In the genomic region with DNA sequence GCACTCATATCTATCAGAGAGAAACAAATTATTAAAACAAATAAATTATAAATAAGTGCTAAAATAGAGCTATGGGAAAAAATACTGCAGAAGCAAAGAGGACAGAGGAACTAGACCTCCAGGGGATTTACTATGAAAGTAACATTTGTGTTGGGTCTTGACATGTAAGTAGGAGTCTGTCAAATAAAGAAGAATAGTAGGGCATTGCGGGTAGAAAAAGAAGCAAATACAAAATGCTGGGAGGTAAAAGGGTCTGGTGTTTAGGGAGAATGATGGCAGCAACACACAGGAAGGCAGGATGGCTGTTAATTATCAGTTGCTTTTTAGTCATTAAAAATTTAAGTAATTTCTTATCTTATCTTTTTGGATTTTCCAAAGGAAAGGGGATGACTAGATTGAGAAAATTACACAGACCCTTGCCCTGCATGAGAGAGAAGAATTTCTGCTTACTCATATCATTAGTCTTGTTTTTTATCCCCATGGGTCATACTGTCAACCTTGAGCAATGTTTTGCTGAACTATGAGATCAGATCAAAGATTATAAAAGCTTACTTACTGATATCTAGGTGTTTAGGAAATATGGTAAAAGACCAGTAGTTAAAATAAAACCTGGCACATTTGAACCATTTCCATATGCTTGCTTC, we compare ENCODE assay signal across 21 cellular contexts.
A peak's percentile ranks its signal among the peaks of the same experiment; 100 is the strongest.
DNase-seq lines count a peak whose midpoint lies in the region; ATAC-seq, FAIRE-seq and TF ChIP-seq lines count a peak whose summit lies in the region.
"Had no signal": no experiment of that assay in that cellular context is flagged by ENCODE, and none has a peak within 500 bp of the region (broad histone marks: within the 10 kb centered on the region; RNA-seq: fewer than 3 reads in every experiment).

No MANE protein-coding gene starts in this region.

- H3K9ac ChIP-seq in astrocyte (ENCODE audit: low read length), result no peak overlapping the region

- TF ChIP-seq CTCF in astrocyte (IDR thresholded peaks at IDR 0.05; ENCODE audit: insufficient read depth, low read depth, low read length) (no peak), nephron (IDR thresholded peaks at IDR 0.05; ENCODE audit: unreplicated experiment in 3 of 3) (no peak), stomach (IDR thresholded peaks at IDR 0.05) (no peak)

- H3K4me2 ChIP-seq in astrocyte (ENCODE audit: low read length), result peak overlapping the region; percentile 1

- no peaks in the 10 kb centered on the region for H3K79me2 ChIP-seq in astrocyte (ENCODE audit: insufficient read depth, low read length)

- H4K20me1 ChIP-seq in astrocyte (ENCODE audit: insufficient read depth, low read length), result no peaks in the 10 kb centered on the region

- TF ChIP-seq POLR2A in stomach (IDR thresholded peaks at IDR 0.05), result no peak

- H2AFZ ChIP-seq in astrocyte (ENCODE audit: low read depth, low read length), result no peak overlapping the region

- DNase-seq in EL (peak; percentile 40), astrocyte (ENCODE audit: low read depth) (peak; percentile 33), left cardiac atrium (no peak), stomach (no peak), DMS153 (lab: John Stamatoyannopoulos, UW) (no peak), DMS53 (lab: John Stamatoyannopoulos, UW) (no peak)
- DNase-seq: activated CD8-positive, alpha-beta memory T cell treated with anti-CD3 and anti-CD28 coated beads, Interleukin-2, amount 10 ng/mL, durations not matched to agents 7 days and 5 days; activated gamma-delta T cell; aorta; CD8-positive, alpha-beta memory T cell; KG1; NCI-H1105 had no signal

- H3K9me3 Mint-ChIP-seq in astrocyte (ENCODE audit: unreplicated experiment) (no peaks in the 10 kb centered on the region), nephron (no peaks in the 10 kb centered on the region)
- H3K9me3 Mint-ChIP-seq: CD8-positive, alpha-beta memory T cell; memory B cell; neural crest cell had no signal

- H3K36me3 ChIP-seq in astrocyte (ENCODE audit: insufficient read depth, low read length) (no peaks in the 10 kb centered on the region), stomach (no peaks in the 10 kb centered on the region)
- H3K36me3 ChIP-seq: gastroesophageal sphincter, right atrium auricular region had no signal

- no peak overlapping the region for H3K27ac ChIP-seq in astrocyte (ENCODE audit: low read depth, low read length)
- peak overlapping the region in 1 of 5 donors; percentile 10 for H3K27ac ChIP-seq in stomach
- H3K27ac ChIP-seq: gastroesophageal sphincter, HL-60, right atrium auricular region had no signal

- H3K4me1 Mint-ChIP-seq in astrocyte (ENCODE audit: low read depth, unreplicated experiment) (peaks cover 2% of the 10 kb centered on the region), nephron (peaks cover 29% of the 10 kb centered on the region)
- H3K4me1 Mint-ChIP-seq: activated CD8-positive, alpha-beta memory T cell treated with anti-CD3 and anti-CD28 coated beads, Interleukin-2, amount 10 ng/mL, durations not matched to agents 7 days and 5 days; CD8-positive, alpha-beta memory T cell; memory B cell had no signal

- WGBS in stomach, 5 donors, result 94 to 100% (median 96%) methylated on average over 1 of the region's 1 CpG

- H3K4me3 Mint-ChIP-seq in astrocyte (ENCODE audit: unreplicated experiment) (no peak overlapping the region), nephron (no peak overlapping the region)
- H3K4me3 Mint-ChIP-seq: activated CD8-positive, alpha-beta memory T cell treated with anti-CD3 and anti-CD28 coated beads, Interleukin-2, amount 10 ng/mL, durations not matched to agents 7 days and 5 days; CD8-positive, alpha-beta memory T cell; memory B cell; neural crest cell had no signal

- FAIRE-seq in astrocyte (lab: Jason Lieb, UNC), result peak; percentile 29
- FAIRE-seq: GM12891 had no signal

- H3K27me3 Mint-ChIP-seq in astrocyte (ENCODE audit: low read depth, unreplicated experiment), result no peaks in the 10 kb centered on the region
- H3K27me3 Mint-ChIP-seq in nephron (ENCODE audit: low read depth), result no peaks in the 10 kb centered on the region
- H3K27me3 Mint-ChIP-seq: activated CD8-positive, alpha-beta memory T cell treated with anti-CD3 and anti-CD28 coated beads, Interleukin-2, amount 10 ng/mL, durations not matched to agents 7 days and 5 days; CD8-positive, alpha-beta memory T cell; memory B cell had no signal

- intact Hi-C loops in left cardiac atrium (cut with DNase I) (no loop called here), stomach (cut with DNase I; ENCODE audit: low total_unique reads) (no loop called here)

- H3K27ac Mint-ChIP-seq in astrocyte (ENCODE audit: unreplicated experiment) (no peak overlapping the region), nephron (peak overlapping the region; percentile 20 to 69 (median 52))
- H3K27ac Mint-ChIP-seq: activated CD8-positive, alpha-beta memory T cell treated with anti-CD3 and anti-CD28 coated beads, Interleukin-2, amount 10 ng/mL, durations not matched to agents 7 days and 5 days; memory B cell had no signal

- TF ChIP-seq EP300 in stomach (IDR thresholded peaks at IDR 0.05), result no peak

- H3K36me3 Mint-ChIP-seq in astrocyte (ENCODE audit: low read depth, unreplicated experiment), result no peaks in the 10 kb centered on the region
- H3K36me3 Mint-ChIP-seq in nephron (ENCODE audit: low read depth), result no peaks in the 10 kb centered on the region
- H3K36me3 Mint-ChIP-seq: activated CD8-positive, alpha-beta memory T cell treated with anti-CD3 and anti-CD28 coated beads, Interleukin-2, amount 10 ng/mL, durations not matched to agents 7 days and 5 days; CD8-positive, alpha-beta memory T cell; memory B cell had no signal

- no peaks in the 10 kb centered on the region for H3K27me3 ChIP-seq in astrocyte (ENCODE audit: insufficient read depth, low read length)
- H3K27me3 ChIP-seq in stomach, result no peaks in the 10 kb centered on the region
- H3K27me3 ChIP-seq: gastroesophageal sphincter, right atrium auricular region had no signal

- H3K4me3 ChIP-seq in astrocyte (ENCODE audit: insufficient read depth, low read depth, low read length) (no peak overlapping the region), stomach (no peak overlapping the region)
- H3K4me3 ChIP-seq: gastroesophageal sphincter, right atrium auricular region had no signal

- ATAC-seq in HG02610 (IDR thresholded peaks at IDR 0.05; ENCODE audit: unreplicated experiment) (peak; percentile 77), left cardiac atrium (no peak)
- ATAC-seq: activated CD8-positive, alpha-beta memory T cell treated with anti-CD3 and anti-CD28 coated beads, Interleukin-2, amount 10 ng/mL, durations not matched to agents 7 days and 5 days; gastroesophageal sphincter; Right ventricle myocardium inferior had no signal

- no peaks in the 10 kb centered on the region for H3K9me3 ChIP-seq in astrocyte (ENCODE audit: insufficient read depth, low read depth, low read length)
- H3K9me3 ChIP-seq in stomach, result no peaks in the 10 kb centered on the region
- H3K9me3 ChIP-seq: gastroesophageal sphincter, right atrium auricular region had no signal

- no peaks in the 10 kb centered on the region for H3K4me1 ChIP-seq in astrocyte (ENCODE audit: insufficient read depth, low read length)
- peaks cover 0 to 9% (median 4%) of the 10 kb centered on the region in 4 donors for H3K4me1 ChIP-seq in stomach
- H3K4me1 ChIP-seq: right atrium auricular region had no signal

Comparison
In these comparisons a context has a peak if more than half of its experiments do, and no peak if none do; other contexts are left out.
1. DNase-seq: peak in EL (single experiment) and astrocyte (single experiment); none in left cardiac atrium (single experiment), stomach (single experiment), DMS153 (single experiment) and DMS53 (single experiment).